8 cellular contexts compared by ENCODE assay signal in the genomic region with DNA sequence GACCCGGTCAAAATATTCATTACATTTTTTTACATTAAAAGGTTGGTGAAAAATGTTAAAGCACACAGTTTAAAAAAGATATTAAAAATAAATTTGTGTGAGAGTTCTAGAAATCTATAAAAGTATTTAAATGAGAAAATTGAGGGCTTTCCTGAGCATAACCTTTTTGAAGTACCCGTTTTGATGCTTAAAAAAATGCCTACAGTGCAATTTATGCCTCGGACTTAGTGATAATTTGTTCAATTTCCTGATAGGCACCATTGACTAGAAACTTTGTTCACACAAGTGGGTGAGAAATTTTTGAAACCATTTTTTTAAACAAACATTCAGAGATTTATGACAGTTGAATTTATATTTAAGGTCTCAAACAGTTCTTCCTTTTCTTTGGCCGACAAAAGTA. TPM values are rescaled to one million over a fixed set of nuclear protein-coding genes. Genes with fewer than 3 reads are reported as not detected.
"Had no signal": no experiment of that assay in that cellular context is flagged by ENCODE, and none has a peak within 500 bp of the region (broad histone marks: within the 10 kb centered on the region; RNA-seq: fewer than 3 reads in every experiment).

No MANE protein-coding gene starts in this region.

- H3K4me3 Mint-ChIP-seq: HFFc6 had no signal

- H3K4me1 ChIP-seq: HAP-1 had no signal

- ATAC-seq: HCT116 had no signal

- H3K36me3 ChIP-seq: HAP-1 had no signal

- H3K4me2 ChIP-seq: KMS-11 had no signal

- H3K9ac ChIP-seq: GM23248, KMS-11 had no signal

- H3K27ac ChIP-seq: GM23248, KMS-11 had no signal

- FAIRE-seq: HTR-8/SVneo had no signal

- H2AFZ ChIP-seq: GM23248 had no signal

- H3K27ac Mint-ChIP-seq: HFFc6 had no signal

- H3K9me3 ChIP-seq: HAP-1 had no signal

- DNase-seq: GM23248, GOT3, HFFc6, KBM-7 had no signal

- H3K4me3 ChIP-seq: GM23248, HAP-1 had no signal

RNA-seq across cellular contexts. Expression of a gene that starts 29.7 kb away (rescaled TPM):
- total RNA-seq: GM23248, HFFc6 had no signal
- polyA plus RNA-seq: GM23248 had no signal
